ENCODE assay signal across 3 cellular contexts in genomic region chr14:72751276-72752033, GRCh38.
TF ChIP-seq lines count a peak whose summit lies in the region.

No MANE protein-coding gene starts in this region.

TF ChIP-seq in SK-N-SH treated with all-trans-retinoic acid at 6 μM for 48 hours, 23 proteins besides CTCF, POLR2A, EP300 and RAD21 (continued from another document):
- TF ChIP-seq ZFP30 (CRISPR knock-in tag; IDR thresholded peaks at IDR 0.05) (no peak), ZNF565 (CRISPR knock-in tag; conservative IDR thresholded peaks at IDR 0.05; ENCODE audit: low read depth) (no peak), BACH2 (CRISPR knock-in tag; IDR thresholded peaks at IDR 0.05; ENCODE audit: borderline replicate concordance) (no peak)

TF ChIP-seq in SK-N-SH, 30 proteins besides CTCF, POLR2A, EP300 and RAD21 (continued from another document):
- no peak for TF ChIP-seq TAF1 (IDR thresholded peaks at IDR 0.05; ENCODE audit: borderline replicate concordance, low read depth, low read length)

TF ChIP-seq in IMR-90, 13 proteins besides CTCF, POLR2A, EP300 and RAD21 (continued from another document):
- TF ChIP-seq CEBPB (IDR thresholded peaks at IDR 0.05; ENCODE audit: low read depth, low read length), result peak; percentile 57; the same call in 1 of the 2 replicates
